Comparison of ENCODE assay signal across 1 cellular context in genomic region chr18:31658670-31659573, GRCh38.
A peak's percentile ranks its signal among the peaks of the same experiment; 100 is the strongest.
TF ChIP-seq lines count a peak whose summit lies in the region.

No MANE protein-coding gene starts in this region.

TF ChIP-seq in GM12878, 131 proteins besides CTCF, POLR2A, EP300 and RAD21 (continued from another document):
- TF ChIP-seq PRDM15 (CRISPR knock-in tag; IDR thresholded peaks at IDR 0.05) (no peak), BCLAF1 (IDR thresholded peaks at IDR 0.05) (no peak), CREB1 (IDR thresholded peaks at IDR 0.05; ENCODE audit: low read depth) (peak; percentile 85), ETV6 (conservative IDR thresholded peaks at IDR 0.05 in 1 of 2, IDR thresholded peaks at IDR 0.05 in 1 of 2; ENCODE audit: borderline replicate concordance in 1 of 2, low read depth in 1 of 2) (peak in 1 of 2 experiments; percentile 96; a peak in 2 of 4 replicates), TCF7 (IDR thresholded peaks at IDR 0.05; ENCODE audit: borderline replicate concordance) (no peak; the same call in 1 of the 2 replicates), MEF2B (IDR thresholded peaks at IDR 0.05; ENCODE audit: partially characterized antibody, poor library complexity, severe bottlenecking) (no peak), TCF12 (IDR thresholded peaks at IDR 0.05; ENCODE audit: low read depth, low read length) (no peak), POU2F2 (IDR thresholded peaks at IDR 0.05; ENCODE audit: borderline replicate concordance, low read depth, low read length) (peak; percentile 45; the same call in 2 of the 3 replicates), BRCA1 (IDR thresholded peaks at IDR 0.05; ENCODE audit: low read depth, low read length) (no peak), SREBF2 (IDR thresholded peaks at IDR 0.05; ENCODE audit: low read length) (no peak)
